9 cellular contexts compared by ENCODE assay signal in genomic region chr12:132766380-132767085, GRCh38. TPM values are rescaled to one million over a fixed set of nuclear protein-coding genes. Genes with fewer than 3 reads are reported as not detected.
A peak's percentile ranks its signal among the peaks of the same experiment; 100 is the strongest.
DNase-seq lines count a peak whose midpoint lies in the region; TF ChIP-seq lines count a peak whose summit lies in the region.
"Had no signal": no experiment of that assay in that cellular context is flagged by ENCODE, and none has a peak within 500 bp of the region (broad histone marks: within the 10 kb centered on the region; RNA-seq: fewer than 3 reads in every experiment).

No MANE protein-coding gene starts in this region.

- peaks cover 5% of the 10 kb centered on the region for H3K79me2 ChIP-seq in hepatocyte

- H3K27me3 ChIP-seq in ascending aorta (no peaks in the 10 kb centered on the region), hepatocyte (no peaks in the 10 kb centered on the region)

- intact Hi-C loops in ascending aorta (cut with DNase I), result no loop called here

- H3K4me2 ChIP-seq in hepatocyte, result no peak overlapping the region
- H3K4me2 ChIP-seq: PC-9 had no signal

- H3K27ac ChIP-seq in ascending aorta (peak overlapping the region; percentile 45 to 74), substantia nigra (ENCODE audit: low read depth, low read length, poor library complexity, severe bottlenecking) (peak overlapping the region; percentile 13), hepatocyte (no peak overlapping the region)
- H3K27ac ChIP-seq: PC-9 had no signal

- H3K4me3 ChIP-seq in ascending aorta (no peak overlapping the region), hepatocyte (no peak overlapping the region)
- H3K4me3 ChIP-seq: PC-9 had no signal

- TF ChIP-seq CTCF in ascending aorta (IDR thresholded peaks at IDR 0.05), result no peak
- no peak for TF ChIP-seq CTCF in GM20000 (IDR thresholded peaks at IDR 0.05; ENCODE audit: extremely low read depth, missing control alignments)
- TF ChIP-seq CTCF in hepatocyte (IDR thresholded peaks at IDR 0.05; ENCODE audit: poor library complexity), result no peak

- H3K36me3 ChIP-seq in ascending aorta, result peaks cover 12 to 23% of the 10 kb centered on the region in 2 donors
- H3K36me3 ChIP-seq in hepatocyte (replicated peaks; ENCODE audit: insufficient read depth, low read depth), result no peaks in the 10 kb centered on the region

- in situ Hi-C loops in G401 (cut with HindIII; ENCODE audit: low sequenced_read_pairs), result no loop called here

- no peaks in the 10 kb centered on the region for H4K20me1 ChIP-seq in hepatocyte (ENCODE audit: insufficient read depth, poor library complexity, severe bottlenecking)

- H3K9me2 ChIP-seq in hepatocyte (replicated peaks; ENCODE audit: insufficient read depth), result no peaks in the 10 kb centered on the region

- H3K4me1 ChIP-seq in ascending aorta, result peaks cover 4 to 8% of the 10 kb centered on the region in 2 donors
- H3K4me1 ChIP-seq in hepatocyte (ENCODE audit: insufficient read depth), result no peaks in the 10 kb centered on the region

- peak; percentile 21 for DNase-seq in LHCN-M2 (ENCODE audit: low read depth)
- DNase-seq in ascending aorta (ENCODE audit: low spot score in 2 of 2), result no peak
- DNase-seq in left kidney (ENCODE audit: low read depth, low spot score), result peak; percentile 37
- DNase-seq in substantia nigra (lab: John Stamatoyannopoulos, UW), result peak in 7 of 49 donors; percentile 5 to 35 (median 14)
- no peak for DNase-seq in G401 (ENCODE audit: low spot score)
- DNase-seq in SHP77 treated with DMSO at 0.1 percent for 48 hours (lab: John Stamatoyannopoulos, UW), result no peak
- DNase-seq in GM20000 (ENCODE audit: low spot score), result no peak
- DNase-seq in hepatocyte (ENCODE audit: low spot score), result no peak

- no peak overlapping the region for H2AFZ ChIP-seq in hepatocyte
- H2AFZ ChIP-seq: PC-9 had no signal

- WGBS in hepatocyte (ENCODE audit: low lambda C conversion rate, missing lambda C conversion rate), result 86% methylated on average over 27 of the region's 27 CpGs

- H3K9me3 ChIP-seq in ascending aorta (no peaks in the 10 kb centered on the region), hepatocyte (ENCODE audit: low read depth) (no peaks in the 10 kb centered on the region)

RNA-seq across cellular contexts. Expression of gene ANKLE2, which starts 4.9 kb away (rescaled TPM):
- total RNA-seq in LHCN-M2 (2014; rRNA removed) (87.2 and 92.0 TPM in 2 replicates), ascending aorta (54.2 TPM), hepatocyte (54.4 and 70.3 TPM in 2 replicates)
- 50.1 TPM for polyA plus RNA-seq in LHCN-M2 (2012)
- 27.9 and 34.3 TPM in 2 replicates for total RNA-seq in G401 (2014; rRNA removed; shearing (Covaris generic))
- 45.3 and 52.5 TPM in 2 replicates for polyA plus RNA-seq in hepatocyte

RNA-seq across cellular contexts. Expression of gene PGAM5, which starts 55.9 kb away (rescaled TPM):
- total RNA-seq in LHCN-M2 (2014; rRNA removed) (42.4 and 48.8 TPM in 2 replicates), ascending aorta (41.2 TPM), hepatocyte (19.7 and 27.2 TPM in 2 replicates)
- polyA plus RNA-seq in LHCN-M2 (2012), result 20.6 TPM
- total RNA-seq in G401 (2014; rRNA removed; shearing (Covaris generic)), result 112 and 121 TPM in 2 replicates
- polyA plus RNA-seq in hepatocyte, result 17.6 and 21.5 TPM in 2 replicates

Comparison
In these comparisons a context has a peak if more than half of its experiments do, and no peak if none do; other contexts are left out.
1. DNase-seq: peak in LHCN-M2 (single experiment) and left kidney (single experiment); none in ascending aorta (0 of 2), G401 (single experiment), SHP77 treated with DMSO at 0.1 percent for 48 hours (single experiment), GM20000 (single experiment) and hepatocyte (single experiment).